Comparison of ENCODE assay signal across 8 cellular contexts in the genomic region with DNA sequence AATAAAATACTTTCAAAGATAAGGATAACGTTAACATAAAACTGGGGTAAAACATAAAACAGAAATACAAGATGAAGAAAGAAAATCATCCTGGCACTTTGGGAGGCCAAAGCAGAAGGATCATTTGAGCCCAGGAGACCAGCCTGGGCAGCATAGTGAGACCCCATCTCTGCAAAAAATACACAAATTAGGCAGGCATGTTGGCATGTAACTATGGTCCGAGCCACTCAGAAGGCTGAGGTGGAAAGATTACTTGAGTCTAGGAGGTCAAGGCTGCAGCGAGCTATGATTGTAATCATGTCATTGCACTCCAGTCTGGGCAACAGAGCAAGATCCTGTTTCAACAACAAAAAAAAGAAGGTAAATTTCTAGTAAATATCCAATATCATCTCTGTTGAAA. TPM values are rescaled to one million over a fixed set of nuclear protein-coding genes. Genes with fewer than 3 reads are reported as not detected.
"Had no signal": no experiment of that assay in that cellular context is flagged by ENCODE, and none has a peak within 500 bp of the region (broad histone marks: within the 10 kb centered on the region; RNA-seq: fewer than 3 reads in every experiment).

No MANE protein-coding gene starts in this region.

- H2AFZ ChIP-seq: GM23248 had no signal

- H3K4me2 ChIP-seq: KMS-11 had no signal

- H3K9ac ChIP-seq: GM23248, KMS-11 had no signal

- H3K27ac ChIP-seq: GM23248, KMS-11 had no signal

- H3K4me3 ChIP-seq: GM23248 had no signal

- DNase-seq: GM23248, GOT3, H7, HCEC 1CT, IMR-90, KBM-7 had no signal

RNA-seq across cellular contexts. Expression of gene TAT, which starts 19.6 kb away (rescaled TPM):
- total RNA-seq: GM23248, H4, H7, IMR-90 had no signal
- polyA plus RNA-seq: GM23248, IMR-90 had no signal

RNA-seq across cellular contexts. Expression of gene CHST4, which starts 31.1 kb away (rescaled TPM):
- total RNA-seq: GM23248, IMR-90 had no signal
- polyA plus RNA-seq: GM23248, IMR-90 had no signal
